21 cellular contexts compared by ENCODE assay signal in the genomic region with DNA sequence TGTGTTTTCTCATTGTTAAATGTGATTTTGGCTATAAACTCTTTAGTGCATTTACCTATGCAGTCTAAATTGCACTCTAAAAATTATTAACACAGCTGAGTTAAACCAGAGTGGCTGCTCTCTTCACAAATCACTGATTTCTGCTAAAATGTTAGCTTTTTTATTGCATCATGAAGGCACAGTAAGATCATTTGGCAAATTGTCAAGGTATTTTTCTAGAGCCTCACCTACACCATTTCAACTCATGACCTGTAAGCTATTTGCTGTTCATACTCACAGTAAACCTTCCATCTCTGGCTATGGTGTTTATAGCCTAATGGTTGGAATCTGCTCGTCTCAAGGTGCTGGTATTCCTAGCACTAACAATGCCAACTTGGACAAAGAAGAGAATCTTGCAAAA. TPM values are rescaled to one million over a fixed set of nuclear protein-coding genes. Genes with fewer than 3 reads are reported as not detected.
DNase-seq lines count a peak whose midpoint lies in the region; ATAC-seq and TF ChIP-seq lines count a peak whose summit lies in the region.
"Had no signal": no experiment of that assay in that cellular context is flagged by ENCODE, and none has a peak within 500 bp of the region (broad histone marks: within the 10 kb centered on the region; RNA-seq: fewer than 3 reads in every experiment).

No MANE protein-coding gene starts in this region.

- no peak overlapping the region for H3K4me3 ChIP-seq in esophagus squamous epithelium
- H3K4me3 ChIP-seq: GM12878 had no signal

- H3K27ac Mint-ChIP-seq in naive thymus-derived CD8-positive, alpha-beta T cell = peak overlapping the region in 6 of 10 donors; percentile 88 to 96 (median 93)
- no peak overlapping the region for H3K27ac Mint-ChIP-seq in nephron progenitor cell

- H3K4me1 ChIP-seq in esophagus squamous epithelium = no peaks in the 10 kb centered on the region

- ATAC-seq in naive thymus-derived CD8-positive, alpha-beta T cell = no peak
- ATAC-seq in GM19351 (IDR thresholded peaks at IDR 0.05; ENCODE audit: unreplicated experiment) = no peak
- ATAC-seq: GM12878, HCT116 had no signal

- no peak for TF ChIP-seq CTCF in esophagus squamous epithelium (IDR thresholded peaks at IDR 0.05)
- TF ChIP-seq CTCF in nephron progenitor cell (IDR thresholded peaks at IDR 0.05) = no peak

- peaks cover 0 to 4% (median 0%) of the 10 kb centered on the region in 3 donors for H3K36me3 Mint-ChIP-seq in naive thymus-derived CD8-positive, alpha-beta T cell
- peaks cover 16% of the 10 kb centered on the region for H3K36me3 Mint-ChIP-seq in nephron progenitor cell (ENCODE audit: low read depth)

- TF ChIP-seq POLR2A in esophagus squamous epithelium (IDR thresholded peaks at IDR 0.05) = no peak

- H3K4me1 Mint-ChIP-seq in naive thymus-derived CD8-positive, alpha-beta T cell = peaks cover 4 to 42% (median 29%) of the 10 kb centered on the region in 4 donors
- peaks cover 41% of the 10 kb centered on the region for H3K4me1 Mint-ChIP-seq in nephron progenitor cell

- intact Hi-C loops in esophagus squamous epithelium (cut with DNase I) = no loop called here

- peaks cover 0 to 11% (median 0%) of the 10 kb centered on the region in 3 donors for H3K36me3 ChIP-seq in esophagus squamous epithelium

- no peaks in the 10 kb centered on the region for H3K9me3 Mint-ChIP-seq in naive thymus-derived CD8-positive, alpha-beta T cell
- no peaks in the 10 kb centered on the region for H3K9me3 Mint-ChIP-seq in nephron progenitor cell
- H3K9me3 Mint-ChIP-seq: IgD-negative memory B cell had no signal

- WGBS in esophagus squamous epithelium, 2 donors = 92% methylated on average over 1 of the region's 1 CpG; no CpG with 5 or more reads in 1 of the 2 donors

- H3K27me3 ChIP-seq in esophagus squamous epithelium = no peaks in the 10 kb centered on the region

- in situ Hi-C loops in ACHN (cut with HindIII; ENCODE audit: low pct_ligation_motif_present, low pct_unique_long_range_greater_than_20kb, low sequenced_read_pairs) = no loop called here

- POLR2A ChIA-PET in naive thymus-derived CD8-positive, alpha-beta T cell (lab: Charles Lee) = interaction anchor here (0.7 to 2.2 kb wide), 7 partner anchors 17 to 246 kb away, joined by 3 to 9 read pairs (median 3); partner anchors contain the start of gene NDUFB2

- DNase-seq in ACHN (peak; percentile 21), DMS79 treated with DMSO at 0.1 percent for 48 hours (lab: John Stamatoyannopoulos, UW) (peak; percentile 89), kidney glomerular epithelial cell (lab: John Stamatoyannopoulos, UW) (peak; percentile 38), esophagus squamous epithelium (lab: John Stamatoyannopoulos, UW) (no peak), nephron progenitor cell (no peak), foreskin melanocyte (no peak)
- no peak for DNase-seq in naive thymus-derived CD8-positive, alpha-beta T cell
- DNase-seq: GOT3, Karpas-422, MV-4-11, NCI-H1105 treated with DMSO at 0.1 percent for 48 hours, NCI-H2029 treated with DMSO at 0.1 percent for 48 hours, NCI-H226, NCI-H510A treated with DMSO at 0.1 percent for 48 hours, NCI-H748 treated with DMSO at 0.1 percent for 48 hours, SIG-M5 had no signal

- no peaks in the 10 kb centered on the region for H3K9me3 ChIP-seq in esophagus squamous epithelium

- no peak overlapping the region for H3K27ac ChIP-seq in esophagus squamous epithelium
- H3K27ac ChIP-seq: C4-2B had no signal

- no peak overlapping the region for H3K4me3 Mint-ChIP-seq in naive thymus-derived CD8-positive, alpha-beta T cell
- no peak overlapping the region for H3K4me3 Mint-ChIP-seq in nephron progenitor cell
- H3K4me3 Mint-ChIP-seq: IgD-negative memory B cell had no signal

- no peaks in the 10 kb centered on the region for H3K27me3 Mint-ChIP-seq in naive thymus-derived CD8-positive, alpha-beta T cell
- H3K27me3 Mint-ChIP-seq in nephron progenitor cell (ENCODE audit: low read depth, poor library complexity) = no peaks in the 10 kb centered on the region
- H3K27me3 Mint-ChIP-seq: IgD-negative memory B cell had no signal

RNA-seq across cellular contexts. Expression of gene NDUFB2, which starts 25.7 kb away (rescaled TPM):
- total RNA-seq in naive thymus-derived CD8-positive, alpha-beta T cell = 100 to 1,000 TPM in 1 of 2 experiments, 10 to 100 TPM in 1; 98.5 to 103 TPM
- polyA plus RNA-seq in naive thymus-derived CD8-positive, alpha-beta T cell = 100 to 1,000 TPM; 434 to 524 (median 517) TPM
- 100 to 1,000 TPM in 3 of 4 donors, 10 to 100 TPM in 1; 87.5 to 353 (median 340) TPM for total RNA-seq in esophagus squamous epithelium

RNA-seq across cellular contexts. Expression of gene ADCK2, which starts 49.5 kb away (rescaled TPM):
- 10 to 100 TPM; 16.4 to 17.1 TPM for total RNA-seq in naive thymus-derived CD8-positive, alpha-beta T cell
- 10 to 100 TPM; 25.2 to 28.5 (median 27.4) TPM for polyA plus RNA-seq in naive thymus-derived CD8-positive, alpha-beta T cell
- total RNA-seq in esophagus squamous epithelium = 10 to 100 TPM; 17.6 to 34.1 (median 21.6) TPM

Comparison
In these comparisons a context has a peak if more than half of its experiments do, and no peak if none do; other contexts are left out.
1. DNase-seq: peak in ACHN (single experiment), DMS79 treated with DMSO at 0.1 percent for 48 hours (single experiment) and kidney glomerular epithelial cell (single experiment); none in naive thymus-derived CD8-positive, alpha-beta T cell (0 of 10), esophagus squamous epithelium (single experiment), nephron progenitor cell (single experiment) and foreskin melanocyte (single experiment).